Comparison of ENCODE assay signal across 1 cellular context in the genomic region with DNA sequence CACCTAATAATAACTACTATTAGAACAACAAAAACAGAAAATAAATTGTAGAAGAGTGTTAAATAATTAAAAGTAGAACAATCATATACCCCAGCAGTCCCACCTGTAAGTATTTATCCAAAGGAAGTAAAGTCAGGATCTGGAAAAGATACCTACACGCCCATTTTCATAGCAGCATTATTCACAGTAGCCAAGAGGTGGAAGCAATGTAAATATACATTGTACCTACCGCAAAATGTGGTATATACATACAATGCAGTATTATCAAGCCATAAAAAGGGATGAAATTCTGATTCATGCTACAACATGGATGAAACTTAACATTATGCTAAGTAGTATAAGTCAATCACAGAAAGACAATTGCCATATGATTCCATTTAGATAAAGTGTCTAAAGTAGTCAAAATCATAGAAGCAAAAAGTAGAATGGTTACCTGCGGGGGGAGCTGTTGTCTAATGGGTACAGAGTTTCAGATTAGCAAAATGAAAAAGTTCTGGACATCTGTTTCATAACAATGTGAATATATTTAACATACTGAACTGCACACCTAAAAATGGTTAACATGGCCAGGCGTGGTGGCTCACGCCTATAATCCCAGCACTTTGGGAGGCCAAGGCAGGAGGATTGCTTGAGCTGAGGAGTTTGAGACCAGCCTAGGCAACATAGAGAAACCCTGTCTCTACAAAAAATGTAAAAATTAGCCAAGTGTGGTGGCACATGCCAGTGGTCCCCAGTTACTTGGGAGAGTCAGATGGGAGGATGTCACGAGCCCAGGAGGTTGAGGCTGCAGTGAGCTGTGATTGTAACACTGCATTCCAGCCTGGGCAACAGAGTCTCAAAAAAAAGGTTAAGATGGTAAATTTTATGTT.
TF ChIP-seq lines count a peak whose summit lies in the region.

No MANE protein-coding gene starts in this region.

TF ChIP-seq in SK-N-SH, 30 proteins besides CTCF, POLR2A, EP300 and RAD21 (continued from another document):
- TF ChIP-seq, protein P1, sequence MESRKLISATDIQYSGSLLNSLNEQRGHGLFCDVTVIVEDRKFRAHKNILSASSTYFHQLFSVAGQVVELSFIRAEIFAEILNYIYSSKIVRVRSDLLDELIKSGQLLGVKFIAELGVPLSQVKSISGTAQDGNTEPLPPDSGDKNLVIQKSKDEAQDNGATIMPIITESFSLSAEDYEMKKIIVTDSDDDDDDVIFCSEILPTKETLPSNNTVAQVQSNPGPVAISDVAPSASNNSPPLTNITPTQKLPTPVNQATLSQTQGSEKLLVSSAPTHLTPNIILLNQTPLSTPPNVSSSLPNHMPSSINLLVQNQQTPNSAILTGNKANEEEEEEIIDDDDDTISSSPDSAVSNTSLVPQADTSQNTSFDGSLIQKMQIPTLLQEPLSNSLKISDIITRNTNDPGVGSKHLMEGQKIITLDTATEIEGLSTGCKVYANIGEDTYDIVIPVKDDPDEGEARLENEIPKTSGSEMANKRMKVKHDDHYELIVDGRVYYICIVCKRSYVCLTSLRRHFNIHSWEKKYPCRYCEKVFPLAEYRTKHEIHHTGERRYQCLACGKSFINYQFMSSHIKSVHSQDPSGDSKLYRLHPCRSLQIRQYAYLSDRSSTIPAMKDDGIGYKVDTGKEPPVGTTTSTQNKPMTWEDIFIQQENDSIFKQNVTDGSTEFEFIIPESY (IDR thresholded peaks at IDR 0.05; ENCODE audit: borderline replicate concordance, low read depth), result no peak
- TF ChIP-seq RCOR1 (IDR thresholded peaks at IDR 0.05; ENCODE audit: low read length), result no peak
- no peak for TF ChIP-seq TAF1 (IDR thresholded peaks at IDR 0.05; ENCODE audit: borderline replicate concordance, low read depth, low read length)
